7 cellular contexts compared by ENCODE assay signal in the genomic region with DNA sequence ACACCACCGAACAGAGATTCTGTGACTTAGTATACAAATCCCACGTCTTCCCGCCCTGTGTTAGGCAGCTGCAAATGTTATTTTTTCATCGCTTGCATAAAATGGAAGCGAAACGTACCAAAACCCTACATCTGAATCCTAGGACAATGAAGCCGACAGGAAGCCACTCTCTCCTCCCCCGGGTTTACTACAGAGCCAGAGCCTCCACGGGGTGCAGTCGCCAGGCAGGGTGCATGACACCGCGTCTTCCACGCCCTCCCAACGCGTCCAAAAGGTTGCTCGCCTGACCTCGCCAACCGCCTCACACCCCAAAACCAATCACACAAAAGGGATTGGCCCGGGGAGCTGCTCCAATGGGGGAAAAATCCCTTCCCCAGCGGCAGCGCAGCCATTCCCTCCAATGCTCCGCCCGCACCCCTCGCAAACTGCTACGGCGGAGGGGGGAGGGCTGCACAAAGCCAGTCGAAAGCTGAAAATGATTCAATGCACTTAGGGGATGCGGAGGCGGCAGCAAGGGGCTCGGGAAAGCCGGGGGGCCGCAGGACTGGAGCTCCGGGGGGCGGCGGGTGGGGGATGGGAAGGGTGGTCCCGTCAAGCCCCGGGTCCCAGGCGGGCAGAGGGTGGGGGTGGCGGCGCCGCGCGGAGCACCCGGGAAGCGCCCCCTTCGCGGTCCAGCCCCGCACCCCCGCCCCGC.
DNase-seq lines count a peak whose midpoint lies in the region; ATAC-seq and TF ChIP-seq lines count a peak whose summit lies in the region.

No MANE protein-coding gene starts in this region.

- TF ChIP-seq POLR2A in GM18505 (IDR thresholded peaks at IDR 0.05; ENCODE audit: borderline replicate concordance, extremely low read depth, insufficient read depth, insufficient read length): peak; percentile 16

- H3K9me3 Mint-ChIP-seq in memory B cell: no peaks in the 10 kb centered on the region

- peak overlapping the region; percentile 99 for H3K27ac Mint-ChIP-seq in memory B cell

- ATAC-seq in GM18505 (IDR thresholded peaks at IDR 0.05; ENCODE audit: unreplicated experiment): peak; percentile 13
- ATAC-seq in HG03045 (IDR thresholded peaks at IDR 0.05; ENCODE audit: unreplicated experiment): peak; percentile 15
- no peak for ATAC-seq in memory B cell (ENCODE audit: low read depth)

- DNase-seq in NCI-H524 (lab: John Stamatoyannopoulos, UW) (peak; percentile 32 to 74), memory B cell (ENCODE audit: low spot score in 2 of 2) (peak in 1 of 2 donors; percentile 18)
- DNase-seq in activated CD4-positive, alpha-beta T cell treated with anti-CD3 and anti-CD28 coated beads, Interleukin-2, amount 50 U/mL, for 48 hours: peak; percentile 68 to 74
- DNase-seq in effector memory CD4-positive, alpha-beta T cell: peak; percentile 45 to 54 (median 47)
- peak; percentile 38 for DNase-seq in stimulated activated CD8-positive, alpha-beta memory T cell treated with anti-CD3 and anti-CD28 coated beads, Interleukin-12 subunit alpha, Interleukin-12 subunit beta, amount 100 ng/mL, for 24 hours (ENCODE audit: extremely low read depth)

- H3K4me1 ChIP-seq in effector memory CD4-positive, alpha-beta T cell (ENCODE audit: control insufficient read depth, insufficient read depth, low read length, poor library complexity, severe bottlenecking): peaks cover 11% of the 10 kb centered on the region

- peak overlapping the region; percentile 80 for H3K4me3 ChIP-seq in effector memory CD4-positive, alpha-beta T cell (ENCODE audit: insufficient read depth, low read depth, low read length, poor library complexity, severe bottlenecking)

- H3K4me1 Mint-ChIP-seq in memory B cell: peaks cover 20% of the 10 kb centered on the region

- no peaks in the 10 kb centered on the region for H3K36me3 ChIP-seq in effector memory CD4-positive, alpha-beta T cell (ENCODE audit: control insufficient read depth, insufficient read depth, low read length)

- peak overlapping the region; percentile 93 for H3K27ac ChIP-seq in effector memory CD4-positive, alpha-beta T cell (ENCODE audit: insufficient read depth, low read length, poor library complexity, severe bottlenecking)

- no peaks in the 10 kb centered on the region for H3K9me3 ChIP-seq in effector memory CD4-positive, alpha-beta T cell (ENCODE audit: control insufficient read depth, low read length)

- peak overlapping the region; percentile 96 for H3K4me3 Mint-ChIP-seq in memory B cell

- no peaks in the 10 kb centered on the region for H3K27me3 ChIP-seq in effector memory CD4-positive, alpha-beta T cell (replicated peaks; ENCODE audit: control insufficient read depth, insufficient read depth, low read length, poor library complexity, severe bottlenecking)

- no peaks in the 10 kb centered on the region for H3K36me3 Mint-ChIP-seq in memory B cell

- H3K27me3 Mint-ChIP-seq in memory B cell: no peaks in the 10 kb centered on the region
